9 cellular contexts compared by ENCODE assay signal in genomic region chr6:75856902-75857301, GRCh38.
"Had no signal": no experiment of that assay in that cellular context is flagged by ENCODE, and none has a peak within 500 bp of the region (broad histone marks: within the 10 kb centered on the region; RNA-seq: fewer than 3 reads in every experiment).

No MANE protein-coding gene starts in this region.

- H3K4me3 ChIP-seq: GM23248, HAP-1 had no signal

- H3K27me3 Mint-ChIP-seq: IgD-negative memory B cell had no signal

- H3K9ac ChIP-seq: GM23248 had no signal

- H2AFZ ChIP-seq: GM23248 had no signal

- H3K9me3 ChIP-seq: HAP-1 had no signal

- H3K9me3 Mint-ChIP-seq: HFFc6, IgD-negative memory B cell had no signal

- ATAC-seq: HCT116, HepG2 had no signal

- H3K36me3 ChIP-seq: HAP-1 had no signal

- H3K4me1 ChIP-seq: HAP-1 had no signal

- H3K4me1 Mint-ChIP-seq: IgD-negative memory B cell had no signal

- H3K27ac ChIP-seq: GM23248, HL-60 had no signal

- H3K27ac Mint-ChIP-seq: HFFc6, IgD-negative memory B cell had no signal

- DNase-seq: GM23248, GOT3, H7, HFFc6 had no signal

- H3K4me3 Mint-ChIP-seq: HFFc6, IgD-negative memory B cell had no signal

- H3K36me3 Mint-ChIP-seq: IgD-negative memory B cell had no signal
